Comparison of ENCODE assay signal across 35 cellular contexts in the genomic region with DNA sequence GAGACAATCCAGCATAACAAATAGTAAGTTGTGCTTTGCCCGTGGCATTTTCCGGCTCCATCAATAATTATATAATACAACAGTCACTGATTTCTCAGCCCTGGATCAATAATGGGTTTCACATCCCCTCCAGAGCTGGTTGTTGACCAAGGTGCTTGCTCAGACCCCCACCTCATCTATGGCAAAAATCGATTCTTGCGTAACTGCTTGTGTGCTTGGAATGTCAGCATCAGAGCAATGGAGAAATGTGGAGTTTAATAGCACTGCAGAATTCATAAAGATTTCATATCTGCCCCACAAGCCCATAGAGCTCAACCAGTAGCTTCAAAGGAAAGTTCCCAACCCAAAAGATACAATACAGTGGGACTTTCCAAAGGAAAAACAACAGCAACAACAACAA.
"Had no signal": no experiment of that assay in that cellular context is flagged by ENCODE, and none has a peak within 500 bp of the region (broad histone marks: within the 10 kb centered on the region; RNA-seq: fewer than 3 reads in every experiment).

No MANE protein-coding gene starts in this region.

- H3K4me3 ChIP-seq: MG63 had no signal

- H3K27me3 ChIP-seq: MG63 had no signal

- H3K36me3 ChIP-seq: MG63 had no signal

- DNase-seq: Karpas-422, Kasumi-1, MG63, MM.1S, MV-4-11, NCI-H1048, NCI-H1092, NCI-H1092 treated with DMSO at 0.1 percent for 48 hours, NCI-H1105, NCI-H1105 treated with DMSO at 0.1 percent for 48 hours, NCI-H1417, NCI-H1417 treated with DMSO at 0.1 percent for 48 hours, NCI-H1436, NCI-H1436 treated with DMSO at 0.1 percent for 48 hours, NCI-H146, NCI-H1694, NCI-H1694 treated with DMSO at 0.1 percent for 48 hours, NCI-H187, NCI-H187 treated with DMSO at 0.1 percent for 48 hours, NCI-H1930, NCI-H2029, NCI-H2029 treated with DMSO at 0.1 percent for 48 hours, NCI-H2081, NCI-H2081 treated with DMSO at 0.1 percent for 48 hours, NCI-H2107, NCI-H2171, NCI-H2171 treated with DMSO at 0.1 percent for 48 hours, NCI-H2227 treated with DMSO at 0.1 percent for 48 hours, NCI-H226, NCI-H345, NCI-H446, NCI-H446 treated with DMSO at 0.1 percent for 48 hours, NCI-H510A, NCI-H510A treated with DMSO at 0.1 percent for 48 hours, NCI-H524 had no signal

- H3K9me3 ChIP-seq: MG63 had no signal
